In genomic region chr14:71163842-71164500, GRCh38 we compare ENCODE assay signal across 18 cellular contexts.
A peak's percentile ranks its signal among the peaks of the same experiment; 100 is the strongest.
DNase-seq lines count a peak whose midpoint lies in the region; ATAC-seq and TF ChIP-seq lines count a peak whose summit lies in the region.
"Had no signal": no experiment of that assay in that cellular context is flagged by ENCODE, and none has a peak within 500 bp of the region (broad histone marks: within the 10 kb centered on the region; RNA-seq: fewer than 3 reads in every experiment).

No MANE protein-coding gene starts in this region.

- no peak for DNase-seq in stimulated activated naive CD8-positive, alpha-beta T cell treated with anti-CD3 and anti-CD28 coated beads, Interleukin-15, amount 100 ng/mL, for 72 hours
- DNase-seq in stimulated activated naive CD8-positive, alpha-beta T cell treated with anti-CD3 and anti-CD28 coated beads, Interleukin-15, Interleukin-2, amounts not matched to agents 100 U/mL and 50 U/mL, for 24 hours, result no peak
- DNase-seq in RPMI8226 (peak; percentile 90), glomerular visceral epithelial cell (ENCODE audit: extremely low spot score) (no peak)
- DNase-seq in activated CD8-positive, alpha-beta T cell treated with anti-CD3 and anti-CD28 coated beads, Interleukin-2, amount 10 ng/mL, durations not matched to agents 7 days and 5 days, result no peak
- DNase-seq: activated CD4-positive, alpha-beta T cell treated with anti-CD3 and anti-CD28 coated beads for 48 hours; activated gamma-delta T cell; DMS153; dorsolateral prefrontal cortex; kidney glomerular epithelial cell; mesendoderm; naive thymus-derived CD4-positive, alpha-beta T cell; psoas muscle; stimulated activated CD8-positive, alpha-beta memory T cell treated with anti-CD3 and anti-CD28 coated beads, Interleukin-4, amount 100 ng/mL, for 48 hours had no signal

- peaks cover 8% of the 10 kb centered on the region for H3K27me3 Mint-ChIP-seq in stimulated activated naive CD8-positive, alpha-beta T cell treated with anti-CD3 and anti-CD28 coated beads, Interleukin-15, amount 100 ng/mL, for 72 hours
- no peaks in the 10 kb centered on the region for H3K27me3 Mint-ChIP-seq in nephron (ENCODE audit: low read depth)
- peaks cover 27% of the 10 kb centered on the region for H3K27me3 Mint-ChIP-seq in activated CD8-positive, alpha-beta T cell treated with anti-CD3 and anti-CD28 coated beads, Interleukin-2, amount 10 ng/mL, durations not matched to agents 7 days and 5 days (ENCODE audit: low read depth)

- TF ChIP-seq POLR2A in GM18505 (IDR thresholded peaks at IDR 0.05; ENCODE audit: borderline replicate concordance, extremely low read depth, insufficient read depth, insufficient read length), result no peak

- H3K9me3 Mint-ChIP-seq in stimulated activated naive CD8-positive, alpha-beta T cell treated with anti-CD3 and anti-CD28 coated beads, Interleukin-15, amount 100 ng/mL, for 72 hours, result peaks cover 10 to 11% of the 10 kb centered on the region in 2 donors
- H3K9me3 Mint-ChIP-seq in nephron, result peaks cover 18% of the 10 kb centered on the region
- peaks cover 14% of the 10 kb centered on the region for H3K9me3 Mint-ChIP-seq in activated CD8-positive, alpha-beta T cell treated with anti-CD3 and anti-CD28 coated beads, Interleukin-2, amount 10 ng/mL, durations not matched to agents 7 days and 5 days (ENCODE audit: insufficient read depth)

- H3K4me1 Mint-ChIP-seq in stimulated activated naive CD8-positive, alpha-beta T cell treated with anti-CD3 and anti-CD28 coated beads, Interleukin-15, amount 100 ng/mL, for 72 hours, result peaks cover 17% of the 10 kb centered on the region
- H3K4me1 Mint-ChIP-seq in nephron, result peaks cover 35% of the 10 kb centered on the region
- H3K4me1 Mint-ChIP-seq in activated CD8-positive, alpha-beta T cell treated with anti-CD3 and anti-CD28 coated beads, Interleukin-2, amount 10 ng/mL, durations not matched to agents 7 days and 5 days (ENCODE audit: low read depth), result peaks cover 23% of the 10 kb centered on the region

- CTCF ChIA-PET in activated CD8-positive, alpha-beta T cell treated with anti-CD3 and anti-CD28 coated beads, Interleukin-2, amount 10 ng/mL, durations not matched to agents 7 days and 5 days (lab: Charles Lee), result no interaction called here

- ATAC-seq in stimulated activated naive CD8-positive, alpha-beta T cell treated with anti-CD3 and anti-CD28 coated beads, Interleukin-15, amount 100 ng/mL, for 72 hours, result no peak
- ATAC-seq in stimulated activated naive CD8-positive, alpha-beta T cell treated with anti-CD3 and anti-CD28 coated beads, Interleukin-15, Interleukin-2, amounts not matched to agents 100 U/mL and 50 U/mL, for 24 hours, result no peak
- ATAC-seq in activated CD8-positive, alpha-beta T cell treated with anti-CD3 and anti-CD28 coated beads, Interleukin-2, amount 10 ng/mL, durations not matched to agents 7 days and 5 days, result no peak
- ATAC-seq in HG03439 (IDR thresholded peaks at IDR 0.05; ENCODE audit: unreplicated experiment) (no peak), GM18505 (IDR thresholded peaks at IDR 0.05; ENCODE audit: unreplicated experiment) (no peak)
- ATAC-seq: HCT116; naive thymus-derived CD4-positive, alpha-beta T cell; psoas muscle had no signal

- H3K27ac Mint-ChIP-seq in stimulated activated naive CD8-positive, alpha-beta T cell treated with anti-CD3 and anti-CD28 coated beads, Interleukin-15, amount 100 ng/mL, for 72 hours, result peak overlapping the region; percentile 2 to 55
- H3K27ac Mint-ChIP-seq in nephron, result peak overlapping the region; percentile 91 to 97 (median 95)
- H3K27ac Mint-ChIP-seq in activated CD8-positive, alpha-beta T cell treated with anti-CD3 and anti-CD28 coated beads, Interleukin-2, amount 10 ng/mL, durations not matched to agents 7 days and 5 days, result no peak overlapping the region
- H3K27ac Mint-ChIP-seq: naive thymus-derived CD4-positive, alpha-beta T cell had no signal

- POLR2A ChIA-PET in activated CD8-positive, alpha-beta T cell treated with anti-CD3 and anti-CD28 coated beads, Interleukin-2, amount 10 ng/mL, durations not matched to agents 7 days and 5 days (lab: Charles Lee), result interaction anchor here (0.6 to 1.2 kb wide), 2 partner anchors 22 to 157 kb away, joined by 3 to 4 read pairs; no protein-coding TSS in a partner anchor

- no peaks in the 10 kb centered on the region for H3K36me3 Mint-ChIP-seq in nephron (ENCODE audit: low read depth)
- peaks cover 6% of the 10 kb centered on the region for H3K36me3 Mint-ChIP-seq in activated CD8-positive, alpha-beta T cell treated with anti-CD3 and anti-CD28 coated beads, Interleukin-2, amount 10 ng/mL, durations not matched to agents 7 days and 5 days (ENCODE audit: low read depth)

- no peak for TF ChIP-seq CTCF in nephron (IDR thresholded peaks at IDR 0.05; ENCODE audit: unreplicated experiment in 3 of 3)

- H3K4me3 Mint-ChIP-seq in stimulated activated naive CD8-positive, alpha-beta T cell treated with anti-CD3 and anti-CD28 coated beads, Interleukin-15, amount 100 ng/mL, for 72 hours, result no peak overlapping the region
- H3K4me3 Mint-ChIP-seq in nephron, result no peak overlapping the region
- no peak overlapping the region for H3K4me3 Mint-ChIP-seq in activated CD8-positive, alpha-beta T cell treated with anti-CD3 and anti-CD28 coated beads, Interleukin-2, amount 10 ng/mL, durations not matched to agents 7 days and 5 days
- H3K4me3 Mint-ChIP-seq: naive thymus-derived CD4-positive, alpha-beta T cell had no signal
